In the genomic region with DNA sequence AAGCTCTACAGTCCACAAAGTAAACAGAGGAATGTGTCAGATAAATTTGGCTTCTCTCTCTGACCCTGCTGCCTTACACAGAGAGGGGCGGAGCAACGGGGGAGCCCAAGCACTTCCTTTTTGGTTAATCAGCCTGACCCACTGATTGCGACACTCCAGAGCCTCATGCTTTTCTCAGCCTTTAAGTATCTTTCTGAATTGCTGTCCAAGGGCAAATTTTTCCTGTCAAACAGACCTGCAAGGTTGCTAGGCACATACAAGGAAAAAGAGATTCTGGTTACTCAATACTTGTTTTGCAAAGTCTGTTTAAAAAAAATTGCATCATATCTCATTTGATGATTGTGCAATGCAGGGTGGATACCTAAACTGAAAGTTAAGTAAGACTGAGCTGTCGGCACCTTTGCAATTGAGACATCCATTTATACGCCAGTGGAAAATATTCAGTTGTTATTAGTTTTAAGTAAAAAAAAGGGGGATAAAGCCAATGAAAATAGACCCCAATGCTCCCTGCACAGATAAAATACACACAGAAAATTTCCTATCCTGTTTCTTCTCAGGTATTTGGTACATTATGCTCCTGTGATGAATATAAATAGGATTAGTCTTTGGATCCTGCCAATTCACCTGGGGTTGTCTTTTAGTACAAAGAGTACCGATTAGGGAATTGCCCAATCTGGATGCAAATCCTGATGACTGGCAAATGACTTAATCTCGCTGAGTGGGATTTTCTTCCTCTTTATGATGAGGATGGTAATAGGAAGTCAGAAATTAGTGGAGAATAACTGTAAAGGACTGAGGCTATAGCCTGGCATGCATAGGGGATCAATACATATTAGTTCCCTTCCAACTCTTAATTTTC, we compare ENCODE assay signal across 1 cellular context.
TF ChIP-seq lines count a peak whose summit lies in the region.

No MANE protein-coding gene starts in this region.

TF ChIP-seq in IMR-90, 13 proteins besides CTCF, POLR2A, EP300 and RAD21 (continued from another document):
- peak; percentile 99 for TF ChIP-seq CEBPB (IDR thresholded peaks at IDR 0.05; ENCODE audit: low read depth, low read length)
- no peak for TF ChIP-seq SMC3 (IDR thresholded peaks at IDR 0.05; ENCODE audit: low read depth, low read length)
